Comparison of ENCODE assay signal across 25 cellular contexts in the genomic region with DNA sequence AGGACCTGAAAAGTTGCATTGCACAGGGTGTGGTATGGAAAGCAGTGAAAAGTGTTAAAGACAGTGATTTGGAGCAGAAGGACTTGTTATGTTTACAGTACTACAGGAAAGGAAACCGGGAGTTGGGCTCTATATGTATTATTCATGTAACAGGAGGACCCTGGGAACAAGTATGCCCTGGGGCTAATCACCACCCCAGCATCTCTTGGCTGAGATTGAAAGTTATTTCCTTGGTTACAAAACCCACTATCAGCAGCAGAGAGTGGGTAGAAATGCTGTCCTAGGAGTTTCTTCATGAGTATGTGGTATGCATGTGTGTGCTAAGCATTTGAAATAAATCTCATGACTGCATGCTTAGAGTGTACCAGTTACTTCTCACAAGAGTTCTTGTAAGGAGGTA. TPM values are rescaled to one million over a fixed set of nuclear protein-coding genes. Genes with fewer than 3 reads are reported as not detected.
"Had no signal": no experiment of that assay in that cellular context is flagged by ENCODE, and none has a peak within 500 bp of the region (broad histone marks: within the 10 kb centered on the region; RNA-seq: fewer than 3 reads in every experiment).

No MANE protein-coding gene starts in this region.

- DNase-seq: activated CD4-positive, alpha-beta memory T cell treated with anti-CD3 and anti-CD28 coated beads for 36 hours; activated CD4-positive, alpha-beta T cell treated with anti-CD3 and anti-CD28 coated beads, Interleukin-2, amount 10 ng/mL, durations not matched to agents 24 days and 14 days; activated CD4-positive, CD25-positive, alpha-beta regulatory T cell treated with anti-CD3 and anti-CD28 coated beads, Interleukin-2, amount 50 U/mL, for 72 hours; activated CD8-positive, alpha-beta memory T cell treated with anti-CD3 and anti-CD28 coated beads, Interleukin-2, amount 50 U/mL, for 4 hours; activated gamma-delta T cell; activated naive CD4-positive, alpha-beta T cell treated with anti-CD3 and anti-CD28 coated beads, Interleukin-2, amount 50 U/mL, for 16 hours; activated T-cell treated with anti-CD3 and anti-CD28 coated beads, Interleukin-2, amount 50 U/mL, for 24 hours; amygdala; dermis blood vessel endothelial cell; effector CD8-positive, alpha-beta T cell; esophagus squamous epithelium; head of caudate nucleus; hippocampal formation; immature natural killer cell; kidney; left colon; naive thymus-derived CD8-positive, alpha-beta T cell; nucleus accumbens; right cardiac atrium; spleen; stimulated activated naive CD4-positive, alpha-beta T cell; T-helper 17 cell; tibial artery; upper lobe of right lung had no signal

RNA-seq across cellular contexts. Expression of a gene that starts 46.9 kb away (rescaled TPM):
- total RNA-seq: activated CD4-positive, alpha-beta memory T cell treated with anti-CD3 and anti-CD28 coated beads for 36 hours; activated CD4-positive, alpha-beta T cell treated with anti-CD3 and anti-CD28 coated beads, Interleukin-2, amount 10 ng/mL, durations not matched to agents 24 days and 14 days; activated CD8-positive, alpha-beta memory T cell treated with anti-CD3 and anti-CD28 coated beads for 36 hours; naive thymus-derived CD8-positive, alpha-beta T cell had no signal
